16 cellular contexts compared by ENCODE assay signal in genomic region chrX:5617666-5618065, GRCh38.
A peak's percentile ranks its signal among the peaks of the same experiment; 100 is the strongest.
DNase-seq lines count a peak whose midpoint lies in the region; ATAC-seq and TF ChIP-seq lines count a peak whose summit lies in the region.
"Had no signal": no experiment of that assay in that cellular context is flagged by ENCODE, and none has a peak within 500 bp of the region (broad histone marks: within the 10 kb centered on the region; RNA-seq: fewer than 3 reads in every experiment).

No MANE protein-coding gene starts in this region.

- H3F3A ChIP-seq in PC-3 (ENCODE audit: low read length, unreplicated experiment), result no peaks in the 10 kb centered on the region

- no peaks in the 10 kb centered on the region for H3K9me3 ChIP-seq in PC-3 (ENCODE audit: low read length)
- H3K9me3 ChIP-seq: HAP-1 had no signal

- no TSS peak for BruUV-seq in PC-3 (replicated peaks; lab: Mats Ljungman, UMichigan)

- no peak overlapping the region for H3K4me2 ChIP-seq in PC-3 (ENCODE audit: low read length)
- H3K4me2 ChIP-seq: BLaER1 treated with 17β-estradiol and CSF1 and Interleukin-3, amounts not matched to agents 10 nM and 100 nM had no signal

- H3K36me3 ChIP-seq in PC-3 (ENCODE audit: low read depth, low read length), result no peaks in the 10 kb centered on the region
- H3K36me3 ChIP-seq: BLaER1 treated with 17β-estradiol and CSF1 and Interleukin-3, amounts not matched to agents 10 nM and 100 nM; HAP-1 had no signal

- no peak overlapping the region for H2AFZ ChIP-seq in PC-3 (ENCODE audit: low read length)
- H2AFZ ChIP-seq: GM23248 had no signal

- H3K27ac ChIP-seq in angular gyrus (ENCODE audit: low read depth, low read length) (peak overlapping the region; percentile 86), temporal lobe (ENCODE audit: low read depth, low read length) (peak overlapping the region; percentile 40), PC-3 (ENCODE audit: low read length) (no peak overlapping the region)
- H3K27ac ChIP-seq: BLaER1 treated with 17β-estradiol and CSF1 and Interleukin-3, amounts not matched to agents 10 nM and 100 nM; GM23248 had no signal

- DNase-seq in globus pallidus (ENCODE audit: low spot score), result peak; percentile 62
- peak; percentile 77 for DNase-seq in pons (ENCODE audit: low spot score)
- DNase-seq in PC-3, result no peak
- no peak for DNase-seq in activated CD4-positive, CD25-positive, alpha-beta regulatory T cell treated with anti-CD3 and anti-CD28 coated beads, Interleukin-2, amount 50 U/mL, for 72 hours
- DNase-seq: 8988T; Calu3; CD8-positive, alpha-beta T cell; DMS79 treated with DMSO at 0.1 percent for 48 hours; GF-D8; GM23248 had no signal

- no peaks in the 10 kb centered on the region for H3K4me1 ChIP-seq in PC-3 (ENCODE audit: insufficient read depth, low read length)
- H3K4me1 ChIP-seq: BLaER1 treated with 17β-estradiol and CSF1 and Interleukin-3, amounts not matched to agents 10 nM and 100 nM; HAP-1 had no signal

- no peak overlapping the region for H3K9ac ChIP-seq in PC-3 (ENCODE audit: low read length)
- H3K9ac ChIP-seq: BLaER1 treated with 17β-estradiol and CSF1 and Interleukin-3, amounts not matched to agents 10 nM and 100 nM; GM23248 had no signal

- POLR2A ChIA-PET in PC-3 (lab: Charles Lee; ENCODE audit: unreplicated experiment), result no interaction called here

- no peak overlapping the region for H3K4me3 ChIP-seq in PC-3 (ENCODE audit: low read length)
- H3K4me3 ChIP-seq: BLaER1 treated with 17β-estradiol and CSF1 and Interleukin-3, amounts not matched to agents 10 nM and 100 nM; GM23248; HAP-1 had no signal

- ATAC-seq in PC-3, result no peak
- no peak for ATAC-seq in HG03342 (IDR thresholded peaks at IDR 0.05; ENCODE audit: unreplicated experiment)
- ATAC-seq: CD8-positive, alpha-beta T cell; HepG2 had no signal

- intact Hi-C loops in PC-3 (cut with micrococcal nuclease), result no loop called here

- TF ChIP-seq CTCF in PC-3 (conservative IDR thresholded peaks at IDR 0.05; ENCODE audit: low read depth, low read length), result no peak

- H3K9me2 ChIP-seq in PC-3 (replicated peaks; ENCODE audit: low read length), result no peaks in the 10 kb centered on the region

- CTCF ChIA-PET in PC-3 (lab: Charles Lee), result no interaction called here

- no peaks in the 10 kb centered on the region for H3K27me3 ChIP-seq in PC-3 (ENCODE audit: low read length)
- H3K27me3 ChIP-seq: BLaER1 treated with 17β-estradiol and CSF1 and Interleukin-3, amounts not matched to agents 10 nM and 100 nM had no signal

- H3K79me2 ChIP-seq in PC-3 (ENCODE audit: low read length), result no peaks in the 10 kb centered on the region

- no peaks in the 10 kb centered on the region for H4K20me1 ChIP-seq in PC-3 (ENCODE audit: low read length)
- H4K20me1 ChIP-seq: BLaER1 treated with 17β-estradiol and CSF1 and Interleukin-3, amounts not matched to agents 10 nM and 100 nM had no signal

Comparison
In these comparisons a context has a peak if more than half of its experiments do, and no peak if none do; other contexts are left out.
1. DNase-seq: peak in globus pallidus (single experiment) and pons (single experiment); none in PC-3 (single experiment) and activated CD4-positive, CD25-positive, alpha-beta regulatory T cell treated with anti-CD3 and anti-CD28 coated beads, Interleukin-2, amount 50 U/mL, for 72 hours (single experiment).